Comparison of ENCODE assay signal across 12 cellular contexts in the genomic region with DNA sequence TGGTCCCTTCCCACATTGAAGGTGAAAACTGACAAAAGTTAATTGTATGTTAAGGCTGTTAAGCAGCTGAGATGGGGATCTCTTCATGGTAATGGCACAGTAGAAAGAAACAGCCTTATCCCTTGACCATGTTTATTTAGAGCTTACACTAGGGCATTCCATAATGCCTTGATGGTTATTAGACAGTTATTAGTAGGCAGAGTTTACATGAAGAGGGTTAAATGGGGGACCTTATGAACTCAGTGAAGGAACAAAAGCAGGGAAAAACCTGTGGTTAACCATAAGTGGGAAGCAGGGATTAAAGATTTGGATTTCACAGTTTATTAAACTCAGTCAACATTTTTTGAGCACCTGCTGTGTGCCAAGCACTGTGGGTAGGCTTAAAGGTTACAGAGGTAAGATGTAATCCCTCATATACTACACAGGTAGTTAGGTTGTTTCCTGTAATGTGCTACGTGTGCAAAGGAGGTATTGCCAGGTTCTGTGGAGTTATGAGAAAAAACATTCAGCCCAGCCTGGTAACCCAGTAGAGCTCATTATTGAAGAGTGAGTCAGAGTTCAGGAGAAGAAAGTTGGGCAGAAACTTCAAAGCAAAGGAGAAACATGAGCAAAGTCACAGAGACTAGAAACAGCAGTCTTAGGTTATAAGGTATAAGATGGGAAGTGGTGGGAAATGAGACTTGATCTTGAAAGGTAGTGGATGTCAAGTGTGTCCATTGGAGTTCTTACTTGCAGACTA. TPM values are rescaled to one million over a fixed set of nuclear protein-coding genes. Genes with fewer than 3 reads are reported as not detected.
A peak's percentile ranks its signal among the peaks of the same experiment; 100 is the strongest.
DNase-seq lines count a peak whose midpoint lies in the region; ATAC-seq and TF ChIP-seq lines count a peak whose summit lies in the region.
"Had no signal": no experiment of that assay in that cellular context is flagged by ENCODE, and none has a peak within 500 bp of the region (broad histone marks: within the 10 kb centered on the region; RNA-seq: fewer than 3 reads in every experiment).

No MANE protein-coding gene starts in this region.

- H2AFZ ChIP-seq in HCT116 (ENCODE audit: low read depth, low read length, poor library complexity, severe bottlenecking) = no peak overlapping the region

- no peak for DNase-seq in Caco-2
- no peak for DNase-seq in HCT116 (ENCODE audit: low read depth, low spot score)
- DNase-seq in activated naive CD4-positive, alpha-beta T cell treated with anti-CD3 and anti-CD28 coated beads, Interleukin-2, amount 50 U/mL, for 72 hours (ENCODE audit: low spot score in 2 of 2) = peak in 1 of 2 donors; percentile 38
- DNase-seq in kidney epithelial cell (ENCODE audit: low read depth) = peak; percentile 42
- DNase-seq in left colon = no peak
- no peak for DNase-seq in endodermal cell
- DNase-seq: hippocampal formation, transverse colon had no signal

- no peaks in the 10 kb centered on the region for H3K79me2 ChIP-seq in HCT116 (ENCODE audit: insufficient read depth, low read length)

- no peak overlapping the region for H3K4me3 ChIP-seq in Caco-2 (ENCODE audit: low read depth, low read length)
- no peak overlapping the region for H3K4me3 ChIP-seq in HCT116 (replicated peaks in 1 of 2; ENCODE audit: low read depth in 1 of 2, low read length in 2 of 2)
- no peak overlapping the region for H3K4me3 ChIP-seq in kidney epithelial cell (ENCODE audit: low read depth, low read length)
- no peak overlapping the region for H3K4me3 ChIP-seq in endodermal cell (ENCODE audit: low read length)
- H3K4me3 ChIP-seq: cardiac muscle cell, transverse colon had no signal

- no peaks in the 10 kb centered on the region for H3K4me1 ChIP-seq in Caco-2
- peaks cover 6 to 10% of the 10 kb centered on the region in 2 experiments for H3K4me1 ChIP-seq in HCT116 (ENCODE audit: control insufficient read depth in 1 of 2, insufficient read depth in 2 of 2, low read length in 2 of 2)
- no peaks in the 10 kb centered on the region for H3K4me1 ChIP-seq in endodermal cell (ENCODE audit: control insufficient read depth, insufficient read depth, low read length)
- H3K4me1 ChIP-seq: transverse colon had no signal

- BruUV-seq in Caco-2 (replicated peaks; lab: Mats Ljungman, UMichigan) (no TSS peak), HCT116 (replicated peaks; lab: Mats Ljungman, UMichigan) (no TSS peak)

- H3K27me3 Mint-ChIP-seq in Caco-2 (ENCODE audit: insufficient read depth, unreplicated experiment) (no peaks in the 10 kb centered on the region), endodermal cell (ENCODE audit: insufficient read depth) (no peaks in the 10 kb centered on the region)

- H3K27me3 ChIP-seq in Caco-2 (replicated peaks; ENCODE audit: control insufficient read depth, insufficient read depth, low read length) (no peaks in the 10 kb centered on the region), HCT116 (ENCODE audit: insufficient read depth, low read length) (no peaks in the 10 kb centered on the region), kidney epithelial cell (ENCODE audit: control insufficient read depth, insufficient read depth, low read length) (no peaks in the 10 kb centered on the region), endodermal cell (ENCODE audit: control insufficient read depth, insufficient read depth, low read length, poor library complexity, severe bottlenecking) (no peaks in the 10 kb centered on the region)
- H3K27me3 ChIP-seq: cardiac muscle cell, transverse colon had no signal

- H3K9ac ChIP-seq in HCT116 (ENCODE audit: low read length) (no peak overlapping the region), endodermal cell (ENCODE audit: extremely low read depth, low read length, poor library complexity, severe bottlenecking) (no peak overlapping the region)

- 96% methylated on average over 1 of the region's 1 CpG; no CpG with 5 or more reads in 1 of the 2 experiments for WGBS in endodermal cell (ENCODE audit: insufficient coverage in 1 of 2, insufficient read length in 1 of 2), 2 experiments

- TF ChIP-seq CTCF in Caco-2 (IDR thresholded peaks at IDR 0.05; ENCODE audit: insufficient read depth in 1 of 2, low read depth in 1 of 2, low read length in 1 of 2, severe bottlenecking in 1 of 2, unreplicated experiment in 1 of 2) = no peak
- no peak for TF ChIP-seq CTCF in HCT116 (IDR thresholded peaks at IDR 0.05 in 2 of 3, conservative IDR thresholded peaks at IDR 0.05 in 1 of 3; ENCODE audit: borderline replicate concordance in 1 of 3, insufficient read depth in 1 of 3, low read depth in 2 of 3, low read length in 2 of 3)
- TF ChIP-seq CTCF in kidney epithelial cell (IDR thresholded peaks at IDR 0.05; ENCODE audit: insufficient read depth, low read length, poor library complexity, severe bottlenecking) = no peak
- no peak for TF ChIP-seq CTCF in endodermal cell (conservative IDR thresholded peaks at IDR 0.05)

- CTCF ChIA-PET in Caco-2 (lab: Charles Lee) = no interaction called here
- CTCF ChIA-PET in HCT116 (lab: Charles Lee) = no interaction called here

- H3K27ac Mint-ChIP-seq in Caco-2 (ENCODE audit: unreplicated experiment) = peak overlapping the region; percentile 10
- peak overlapping the region; percentile 1 to 88 for H3K27ac Mint-ChIP-seq in activated naive CD4-positive, alpha-beta T cell treated with anti-CD3 and anti-CD28 coated beads, Interleukin-2, amount 50 U/mL, for 72 hours
- no peak overlapping the region for H3K27ac Mint-ChIP-seq in endodermal cell
- H3K27ac Mint-ChIP-seq: nephron had no signal

- H3K36me3 Mint-ChIP-seq in Caco-2 (ENCODE audit: insufficient read depth, unreplicated experiment) (peaks cover 32% of the 10 kb centered on the region), endodermal cell (ENCODE audit: low read depth) (peaks cover 55% of the 10 kb centered on the region)
- peaks cover 14 to 26% of the 10 kb centered on the region in 2 donors for H3K36me3 Mint-ChIP-seq in activated naive CD4-positive, alpha-beta T cell treated with anti-CD3 and anti-CD28 coated beads, Interleukin-2, amount 50 U/mL, for 72 hours

- H3K9me2 ChIP-seq in HCT116 (ENCODE audit: insufficient read depth) = no peaks in the 10 kb centered on the region

- no peak overlapping the region for H3K27ac ChIP-seq in HCT116 (ENCODE audit: low read depth, low read length)
- no peak overlapping the region for H3K27ac ChIP-seq in endodermal cell (ENCODE audit: low read depth, low read length)
- H3K27ac ChIP-seq: cardiac muscle cell, transverse colon had no signal

- ATAC-seq in HCT116 = peak; percentile 62
- ATAC-seq in activated naive CD4-positive, alpha-beta T cell treated with anti-CD3 and anti-CD28 coated beads, Interleukin-2, amount 50 U/mL, for 72 hours = peak; percentile 72 to 83
- no peak for ATAC-seq in left colon
- ATAC-seq in GM18511 (IDR thresholded peaks at IDR 0.05; ENCODE audit: unreplicated experiment) = no peak
- ATAC-seq in HG03159 (IDR thresholded peaks at IDR 0.05; ENCODE audit: unreplicated experiment) = no peak

- TF ChIP-seq POLR2A in HCT116 (IDR thresholded peaks at IDR 0.05; ENCODE audit: borderline replicate concordance, extremely low read depth, insufficient read depth, insufficient read length) = no peak

- TF ChIP-seq RAD21 in HCT116 (IDR thresholded peaks at IDR 0.05; ENCODE audit: low read depth) = no peak

- H3K36me3 ChIP-seq in Caco-2 (ENCODE audit: control insufficient read depth, insufficient read depth, low read length) (peaks cover 1% of the 10 kb centered on the region; the same call in 1 of the 2 replicates), HCT116 (ENCODE audit: control insufficient read depth in 1 of 2, insufficient read depth in 2 of 2, low read length in 2 of 2) (peaks cover 4 to 14% of the 10 kb centered on the region in 2 experiments; a peak in 2 of 4 replicates), kidney epithelial cell (ENCODE audit: control insufficient read depth, insufficient read depth, low read length) (peaks cover 1% of the 10 kb centered on the region), endodermal cell (ENCODE audit: control insufficient read depth, insufficient read depth, low read length) (peaks cover 69% of the 10 kb centered on the region)

- no peaks in the 10 kb centered on the region for H3K9me3 Mint-ChIP-seq in Caco-2 (ENCODE audit: unreplicated experiment)
- no peaks in the 10 kb centered on the region for H3K9me3 Mint-ChIP-seq in activated naive CD4-positive, alpha-beta T cell treated with anti-CD3 and anti-CD28 coated beads, Interleukin-2, amount 50 U/mL, for 72 hours
- H3K9me3 Mint-ChIP-seq in endodermal cell = no peaks in the 10 kb centered on the region
- H3K9me3 Mint-ChIP-seq: nephron had no signal

- H3K4me1 Mint-ChIP-seq in Caco-2 (ENCODE audit: low read depth, unreplicated experiment) (peaks cover 6% of the 10 kb centered on the region), endodermal cell (no peaks in the 10 kb centered on the region)
- H3K4me1 Mint-ChIP-seq: nephron had no signal

- H3K9me3 ChIP-seq in Caco-2 (no peaks in the 10 kb centered on the region), HCT116 (ENCODE audit: control insufficient read depth in 1 of 2, insufficient read depth in 1 of 2, low read depth in 1 of 2, low read length in 2 of 2) (no peaks in the 10 kb centered on the region), endodermal cell (ENCODE audit: control insufficient read depth, low read length) (no peaks in the 10 kb centered on the region)
- H3K9me3 ChIP-seq: transverse colon had no signal

- no peak overlapping the region for H3K4me3 Mint-ChIP-seq in Caco-2 (ENCODE audit: unreplicated experiment)
- no peak overlapping the region for H3K4me3 Mint-ChIP-seq in endodermal cell
- H3K4me3 Mint-ChIP-seq: nephron had no signal

- H3K4me2 ChIP-seq in HCT116 (ENCODE audit: low read length) = peak overlapping the region; percentile 6; the same call in 1 of the 2 replicates

- POLR2A ChIA-PET in Caco-2 (lab: Charles Lee) = no interaction called here
- POLR2A ChIA-PET in HCT116 (lab: Charles Lee) = no interaction called here

- RAD21 ChIA-PET in HCT116 (lab: Charles Lee; ENCODE audit: low non-redundant PET in 1 of 2, low total read pairs in 2 of 2, uncharacterized antibody in 2 of 2, unreplicated experiment in 2 of 2) = interaction anchor here in 1 of 2 experiments (0.9 kb wide), 1 partner anchor 10 kb away, joined by 3 read pairs; no protein-coding TSS in a partner anchor

- intact Hi-C loops in Caco-2 (cut with micrococcal nuclease; ENCODE audit: unreplicated experiment) = no loop called here
- intact Hi-C loops in HCT116 (cut with micrococcal nuclease) = no loop called here
- intact Hi-C loops in left colon (cut with DNase I, micrococcal nuclease) = no loop called here

- H4K20me1 ChIP-seq in HCT116 (ENCODE audit: insufficient read depth) = no peaks in the 10 kb centered on the region

RNA-seq across cellular contexts. Expression of a gene that starts 32.3 kb away (rescaled TPM):
- total RNA-seq in Caco-2 (2022) (0.74 TPM in 1 of 2 replicates, not detected in the other), HCT116 (2021; ENCODE audit: unreplicated experiment) (0.32 TPM), kidney epithelial cell (0.27 TPM in 1 of 2 replicates, not detected in the other), left colon (under 1 TPM in 1 of 2 donors, not detected in 1; 0.64 TPM), endodermal cell (1 to 10 TPM in 1 of 2 donors, not detected in 1; 2.5 TPM)
- polyA plus RNA-seq in HCT116 (2012) = 0.31 and 0.70 TPM in 2 replicates
- 1 to 10 TPM in 1 of 2 donors, under 1 TPM in 1; 0.99 to 2.5 TPM for total RNA-seq in activated naive CD4-positive, alpha-beta T cell treated with anti-CD3 and anti-CD28 coated beads, Interleukin-2, amount 50 U/mL, for 72 hours
- not detected for polyA plus RNA-seq in endodermal cell (2013, experiment 1 of 2)
- not detected for polyA plus RNA-seq in endodermal cell (2013, experiment 2 of 2)
- total RNA-seq: transverse colon had no signal
- polyA plus RNA-seq: cardiac muscle cell had no signal

RNA-seq across cellular contexts. Expression of a gene that starts 34.7 kb away (rescaled TPM):
- 93.9 and 95.0 TPM in 2 replicates for total RNA-seq in Caco-2 (2022)
- 84.3 TPM for total RNA-seq in HCT116 (2021; ENCODE audit: unreplicated experiment)
- polyA plus RNA-seq in HCT116 (2012) = 82.6 and 82.7 TPM in 2 replicates
- total RNA-seq in activated naive CD4-positive, alpha-beta T cell treated with anti-CD3 and anti-CD28 coated beads, Interleukin-2, amount 50 U/mL, for 72 hours = 10 to 100 TPM; 39.3 to 60.0 TPM
- 70.4 and 80.8 TPM in 2 replicates for total RNA-seq in kidney epithelial cell
- total RNA-seq in left colon = 10 to 100 TPM; 33.1 to 44.1 TPM
- total RNA-seq in endodermal cell = 10 to 100 TPM; 75.1 to 87.7 TPM
- polyA plus RNA-seq in endodermal cell (2013, experiment 1 of 2) = 62.9 TPM
- 61.7 TPM for polyA plus RNA-seq in endodermal cell (2013, experiment 2 of 2)

Comparison
In these comparisons a context has a peak if more than half of its experiments do, and no peak if none do; other contexts are left out.
1. ATAC-seq: peak in HCT116 (single experiment) and activated naive CD4-positive, alpha-beta T cell treated with anti-CD3 and anti-CD28 coated beads, Interleukin-2, amount 50 U/mL, for 72 hours (2 of 2); none in left colon (single experiment), GM18511 (single experiment) and HG03159 (single experiment).